ENCODE assay signal across 12 cellular contexts in genomic region chr11:82775218-82775617, GRCh38. TPM values are rescaled to one million over a fixed set of nuclear protein-coding genes. Genes with fewer than 3 reads are reported as not detected.
DNase-seq lines count a peak whose midpoint lies in the region; ATAC-seq and TF ChIP-seq lines count a peak whose summit lies in the region.
"Had no signal": no experiment of that assay in that cellular context is flagged by ENCODE, and none has a peak within 500 bp of the region (broad histone marks: within the 10 kb centered on the region; RNA-seq: fewer than 3 reads in every experiment).

No MANE protein-coding gene starts in this region.

- no peak for DNase-seq in GM23248
- no peak for DNase-seq in MM.1S
- no peak for DNase-seq in PC-9
- DNase-seq in T-helper 9 cell = no peak
- DNase-seq in endothelial cell (ENCODE audit: low spot score) = no peak

- WGBS in GM23248 (ENCODE audit: low coverage in 1 of 2, low lambda C conversion rate in 2 of 2, missing lambda C conversion rate in 2 of 2), 2 experiments = 17 to 22% methylated on average over 1 of the region's 1 CpG

- CTCF ChIA-PET in PC-9 (lab: Charles Lee) = no interaction called here

- TF ChIP-seq CTCF in MM.1S (IDR thresholded peaks at IDR 0.05; ENCODE audit: low read length) = no peak
- TF ChIP-seq CTCF in PC-9 (conservative IDR thresholded peaks at IDR 0.05) = no peak
- TF ChIP-seq CTCF in endothelial cell (IDR thresholded peaks at IDR 0.05; ENCODE audit: unreplicated experiment) = no peak

- BruUV-seq in PC-9 (replicated peaks; lab: Mats Ljungman, UMichigan) = no TSS peak

- POLR2A ChIA-PET in PC-9 (lab: Charles Lee; ENCODE audit: unreplicated experiment) = no interaction called here

- H3K9ac ChIP-seq in GM23248 = no peak overlapping the region
- H3K9ac ChIP-seq in MM.1S (ENCODE audit: low read length) = no peak overlapping the region

- no peak overlapping the region for H3K27ac ChIP-seq in GM23248
- H3K27ac ChIP-seq in MM.1S (ENCODE audit: low read length) = no peak overlapping the region
- no peak overlapping the region for H3K27ac ChIP-seq in PC-9
- H3K27ac ChIP-seq: C4-2B had no signal

- H3K27me3 ChIP-seq in GM23248 (replicated peaks; ENCODE audit: insufficient read depth) (no peaks in the 10 kb centered on the region), MM.1S (replicated peaks; ENCODE audit: insufficient read depth, low read length) (no peaks in the 10 kb centered on the region), PC-9 (ENCODE audit: insufficient read depth, low read depth) (no peaks in the 10 kb centered on the region)

- H3F3A ChIP-seq in GM23248 (ENCODE audit: insufficient read depth) = no peaks in the 10 kb centered on the region
- H3F3A ChIP-seq in MM.1S (ENCODE audit: insufficient read depth, low read length) = no peaks in the 10 kb centered on the region
- H3F3A ChIP-seq in PC-9 (ENCODE audit: insufficient read depth, low read depth) = no peaks in the 10 kb centered on the region

- no peak overlapping the region for H3K27ac Mint-ChIP-seq in endothelial cell (ENCODE audit: unreplicated experiment)
- H3K27ac Mint-ChIP-seq: CD4-positive, alpha-beta T cell; H9 had no signal

- H2AFZ ChIP-seq in GM23248 = peak overlapping the region; percentile 47; the same call in 1 of the 2 replicates
- H2AFZ ChIP-seq in MM.1S (ENCODE audit: low read length) = peak overlapping the region; percentile 50; the same call in 1 of the 2 replicates
- H2AFZ ChIP-seq in PC-9 = no peak overlapping the region

- H3K27me3 Mint-ChIP-seq in endothelial cell (ENCODE audit: unreplicated experiment) = no peaks in the 10 kb centered on the region

- no peak overlapping the region for H3K4me3 ChIP-seq in GM23248
- H3K4me3 ChIP-seq in MM.1S (ENCODE audit: low read length) = peak overlapping the region; percentile 22; the same call in 1 of the 2 replicates
- no peak overlapping the region for H3K4me3 ChIP-seq in PC-9

- H4K20me1 ChIP-seq in GM23248 (ENCODE audit: insufficient read depth) (no peaks in the 10 kb centered on the region), MM.1S (ENCODE audit: insufficient read depth, low read length) (no peaks in the 10 kb centered on the region), PC-9 (ENCODE audit: insufficient read depth) (no peaks in the 10 kb centered on the region)

- H3K4me3 Mint-ChIP-seq in endothelial cell (ENCODE audit: unreplicated experiment) = no peak overlapping the region
- H3K4me3 Mint-ChIP-seq: CD4-positive, alpha-beta T cell; H9 had no signal

- no peaks in the 10 kb centered on the region for H3K9me3 ChIP-seq in GM23248 (ENCODE audit: low read depth)
- no peaks in the 10 kb centered on the region for H3K9me3 ChIP-seq in MM.1S (replicated peaks; ENCODE audit: insufficient read depth, low read length)
- no peaks in the 10 kb centered on the region for H3K9me3 ChIP-seq in PC-9 (ENCODE audit: insufficient read depth, low read depth)
- H3K9me3 ChIP-seq: Caco-2 had no signal

- no peaks in the 10 kb centered on the region for H3K9me3 Mint-ChIP-seq in endothelial cell (ENCODE audit: unreplicated experiment)

- H3K79me2 ChIP-seq in GM23248 (ENCODE audit: insufficient read depth) (no peaks in the 10 kb centered on the region), MM.1S (ENCODE audit: low read length) (no peaks in the 10 kb centered on the region), PC-9 (ENCODE audit: low read depth) (no peaks in the 10 kb centered on the region)

- no peaks in the 10 kb centered on the region for H3K4me1 ChIP-seq in GM23248 (ENCODE audit: insufficient read depth)
- H3K4me1 ChIP-seq in MM.1S (ENCODE audit: low read length) = no peaks in the 10 kb centered on the region
- H3K4me1 ChIP-seq in PC-9 (replicated peaks; ENCODE audit: insufficient read depth) = no peaks in the 10 kb centered on the region
- H3K4me1 ChIP-seq: Caco-2 had no signal

- H3K4me2 ChIP-seq in GM23248 (ENCODE audit: unreplicated experiment) = no peak overlapping the region
- H3K4me2 ChIP-seq in MM.1S (ENCODE audit: low read depth, low read length) = peak overlapping the region; percentile 42; the same call in 1 of the 2 replicates
- H3K4me2 ChIP-seq in PC-9 = peak overlapping the region; percentile 14; the same call in 1 of the 2 replicates

- intact Hi-C loops in PC-9 (cut with micrococcal nuclease; ENCODE audit: unreplicated experiment) = loop anchor here (1.0 kb wide), 2 partner anchors 89 to 511 kb away; partner anchors contain the start of gene CCDC90B

- H3K36me3 ChIP-seq in GM23248 (ENCODE audit: low read depth) (no peaks in the 10 kb centered on the region), MM.1S (replicated peaks; ENCODE audit: insufficient read depth, low read length) (no peaks in the 10 kb centered on the region), PC-9 (ENCODE audit: low read depth) (no peaks in the 10 kb centered on the region)

- H3K9me2 ChIP-seq in GM23248 (ENCODE audit: insufficient read depth) (no peaks in the 10 kb centered on the region), MM.1S (replicated peaks; ENCODE audit: insufficient read depth, low read length) (no peaks in the 10 kb centered on the region), PC-9 (ENCODE audit: insufficient read depth) (no peaks in the 10 kb centered on the region)

- ATAC-seq in GM21786 (IDR thresholded peaks at IDR 0.05; ENCODE audit: unreplicated experiment) = no peak

- H3K36me3 Mint-ChIP-seq in endothelial cell (ENCODE audit: low read depth, unreplicated experiment) = no peaks in the 10 kb centered on the region

- in situ Hi-C loops in GM23248 (cut with MboI) = no loop called here

- no peaks in the 10 kb centered on the region for H3K4me1 Mint-ChIP-seq in endothelial cell (ENCODE audit: unreplicated experiment)

RNA-seq across cellular contexts. Expression of gene FAM181B, which starts 41.6 kb away (rescaled TPM):
- not detected in 2 replicates for total RNA-seq in GM23248 (2014; rRNA removed; shearing (Covaris generic))
- not detected in 2 replicates for polyA plus RNA-seq in GM23248 (2016; fragmentation: Nextera tagmentation; extraction: Ambion mirVana)
- total RNA-seq in PC-9 (2021) (not detected in 2 replicates), endothelial cell (ENCODE audit: unreplicated experiment) (1.0 TPM)
- total RNA-seq: Caco-2, HT-29 had no signal
- polyA plus RNA-seq: BJ had no signal
